8 cellular contexts compared by ENCODE assay signal in genomic region chr10:12042409-12042796, GRCh38. TPM values are rescaled to one million over a fixed set of nuclear protein-coding genes. Genes with fewer than 3 reads are reported as not detected.
A peak's percentile ranks its signal among the peaks of the same experiment; 100 is the strongest.
DNase-seq lines count a peak whose midpoint lies in the region; FAIRE-seq and TF ChIP-seq lines count a peak whose summit lies in the region.

No MANE protein-coding gene starts in this region.

- no peaks in the 10 kb centered on the region for H3K9me3 ChIP-seq in astrocyte (ENCODE audit: insufficient read depth, low read depth, low read length)

- H3K4me2 ChIP-seq in astrocyte (ENCODE audit: low read length) = peak overlapping the region; percentile 96

- FAIRE-seq in astrocyte (lab: Jason Lieb, UNC) = no peak

- H3K27ac Mint-ChIP-seq in HFFc6 (peak overlapping the region; percentile 100), astrocyte (ENCODE audit: unreplicated experiment) (no peak overlapping the region)

- H3K27me3 Mint-ChIP-seq in HFFc6 (ENCODE audit: insufficient read depth) (no peaks in the 10 kb centered on the region; the same call in 1 of the 2 replicates), astrocyte (ENCODE audit: low read depth, unreplicated experiment) (no peaks in the 10 kb centered on the region)

- peak overlapping the region; percentile 72 for H2AFZ ChIP-seq in astrocyte (ENCODE audit: low read depth, low read length)

- peaks cover 24% of the 10 kb centered on the region for H3K4me1 Mint-ChIP-seq in HFFc6 (ENCODE audit: low read depth)
- H3K4me1 Mint-ChIP-seq in astrocyte (ENCODE audit: low read depth, unreplicated experiment) = peaks cover 12% of the 10 kb centered on the region

- peak; percentile 60 for TF ChIP-seq POLR2A in Raji (IDR thresholded peaks at IDR 0.05; ENCODE audit: insufficient read depth, low read depth, low read length)

- H3K36me3 Mint-ChIP-seq in HFFc6 (ENCODE audit: low read depth) = peaks cover 5% of the 10 kb centered on the region; the same call in 1 of the 2 replicates
- no peaks in the 10 kb centered on the region for H3K36me3 Mint-ChIP-seq in astrocyte (ENCODE audit: low read depth, unreplicated experiment)

- DNase-seq in GM03348 (ENCODE audit: low spot score) (peak; percentile 64), HFFc6 (no peak), astrocyte (ENCODE audit: low read depth) (no peak), iris pigment epithelial cell (ENCODE audit: low read depth) (peak; percentile 24), posterior vena cava (ENCODE audit: low spot score) (no peak), MV-4-11 (lab: John Stamatoyannopoulos, UW) (no peak)
- DNase-seq in stimulated activated CD4-positive, alpha-beta T cell treated with anti-CD3 and anti-CD28 coated beads, Interleukin-2, amount 100 ng/mL, for 24 hours = peak; percentile 55 to 57

- H3K4me1 ChIP-seq in astrocyte (ENCODE audit: insufficient read depth, low read length) = peaks cover 11% of the 10 kb centered on the region

- H3K9ac ChIP-seq in astrocyte (ENCODE audit: low read length) = peak overlapping the region; percentile 97

- TF ChIP-seq CTCF in HFFc6 (IDR thresholded peaks at IDR 0.05) (no peak), astrocyte (IDR thresholded peaks at IDR 0.05; ENCODE audit: insufficient read depth, low read depth, low read length) (no peak)

- H3K9me3 Mint-ChIP-seq in HFFc6 (peaks cover 5% of the 10 kb centered on the region; the same call in 1 of the 2 replicates), astrocyte (ENCODE audit: unreplicated experiment) (peaks cover 1% of the 10 kb centered on the region)

- H3K4me3 Mint-ChIP-seq in HFFc6 = peak overlapping the region; percentile 95
- peak overlapping the region; percentile 92 for H3K4me3 Mint-ChIP-seq in astrocyte (ENCODE audit: unreplicated experiment)

- H3K27ac ChIP-seq in astrocyte (ENCODE audit: low read depth, low read length) = peak overlapping the region; percentile 100

- H4K20me1 ChIP-seq in astrocyte (ENCODE audit: insufficient read depth, low read length) = peaks cover 3% of the 10 kb centered on the region

- peaks cover 51% of the 10 kb centered on the region for H3K79me2 ChIP-seq in astrocyte (ENCODE audit: insufficient read depth, low read length)

- intact Hi-C loops in posterior vena cava (cut with DNase I) = no loop called here

- H3K27me3 ChIP-seq in astrocyte (ENCODE audit: insufficient read depth, low read length) = peaks cover under 1% of the 10 kb centered on the region

- H3K36me3 ChIP-seq in astrocyte (ENCODE audit: insufficient read depth, low read length) = no peaks in the 10 kb centered on the region

- peak overlapping the region; percentile 95 for H3K4me3 ChIP-seq in astrocyte (ENCODE audit: insufficient read depth, low read depth, low read length)

RNA-seq across cellular contexts. Expression of gene UPF2, which starts 0.2 kb away (rescaled TPM):
- total RNA-seq in HFFc6 (2021; fragmentation: NEBNext Ultra II Directional; extraction: Animal tissue kit (Norgen Biotek cat#: 25700)) = 10 to 100 TPM; 18.3 to 24.1 (median 22.0) TPM
- total RNA-seq in astrocyte (19.7 and 23.2 TPM in 2 replicates), posterior vena cava (10 to 100 TPM; 15.3 to 19.5 TPM)

RNA-seq across cellular contexts. Expression of gene DHTKD1, which starts 26.4 kb away (rescaled TPM):
- total RNA-seq in HFFc6 (2021; fragmentation: NEBNext Ultra II Directional; extraction: Animal tissue kit (Norgen Biotek cat#: 25700)) = 10 to 100 TPM; 10.2 to 15.1 (median 12.7) TPM
- total RNA-seq in astrocyte = 19.5 TPM in 2 replicates
- 10 to 100 TPM; 11.0 to 12.5 TPM for total RNA-seq in posterior vena cava

Comparison
In these comparisons a context has a peak if more than half of its experiments do, and no peak if none do; other contexts are left out.
1. DNase-seq: peak in GM03348 (single experiment), iris pigment epithelial cell (single experiment) and stimulated activated CD4-positive, alpha-beta T cell treated with anti-CD3 and anti-CD28 coated beads, Interleukin-2, amount 100 ng/mL, for 24 hours (2 of 2); none in HFFc6 (single experiment), astrocyte (single experiment), posterior vena cava (single experiment) and MV-4-11 (single experiment).